Comparison of ENCODE assay signal across 10 cellular contexts in genomic region chr20:35453647-35454046, GRCh38.
A peak's percentile ranks its signal among the peaks of the same experiment; 100 is the strongest.
DNase-seq lines count a peak whose midpoint lies in the region; ATAC-seq and TF ChIP-seq lines count a peak whose summit lies in the region.
"Had no signal": no experiment of that assay in that cellular context is flagged by ENCODE, and none has a peak within 500 bp of the region (broad histone marks: within the 10 kb centered on the region; RNA-seq: fewer than 3 reads in every experiment).

No MANE protein-coding gene starts in this region.

- peaks cover 6% of the 10 kb centered on the region; the same call in 1 of the 2 replicates for H3K4me1 ChIP-seq in OCI-LY3 (ENCODE audit: low read length)
- H3K4me1 ChIP-seq in parathyroid adenoma: no peaks in the 10 kb centered on the region

- H4K20me1 ChIP-seq in OCI-LY3 (ENCODE audit: insufficient read depth, low read length): no peaks in the 10 kb centered on the region

- H3K4me3 ChIP-seq in GM12865 (ENCODE audit: low read depth, low read length): peak overlapping the region; percentile 73
- peak overlapping the region; percentile 77 for H3K4me3 ChIP-seq in OCI-LY3 (ENCODE audit: low read length)
- peak overlapping the region; percentile 6 for H3K4me3 ChIP-seq in choroid plexus epithelial cell (ENCODE audit: low read depth, low read length)
- H3K4me3 ChIP-seq in parathyroid adenoma (ENCODE audit: low read depth, low read length): peak overlapping the region; percentile 87

- no peaks in the 10 kb centered on the region for H3K9me3 ChIP-seq in OCI-LY3 (ENCODE audit: insufficient read depth, low read length)
- no peaks in the 10 kb centered on the region for H3K9me3 ChIP-seq in parathyroid adenoma (ENCODE audit: control insufficient read depth, low read length)

- H3K27ac ChIP-seq in OCI-LY3 (ENCODE audit: low read length) (no peak overlapping the region), parathyroid adenoma (no peak overlapping the region)

- ATAC-seq in GM18520 (IDR thresholded peaks at IDR 0.05; ENCODE audit: unreplicated experiment) (no peak), GM18519 (IDR thresholded peaks at IDR 0.05; ENCODE audit: low FRiP score, unreplicated experiment) (no peak), HG02610 (IDR thresholded peaks at IDR 0.05; ENCODE audit: unreplicated experiment) (no peak)

- no peak overlapping the region for H2AFZ ChIP-seq in OCI-LY3 (ENCODE audit: low read depth, low read length)
- peak overlapping the region; percentile 99 for H2AFZ ChIP-seq in parathyroid adenoma

- H3K79me2 ChIP-seq in OCI-LY3 (ENCODE audit: low read length) (peaks cover 13% of the 10 kb centered on the region), parathyroid adenoma (peaks cover 3% of the 10 kb centered on the region)

- H3K36me3 ChIP-seq in OCI-LY3 (replicated peaks; ENCODE audit: low read depth, low read length) (no peaks in the 10 kb centered on the region), parathyroid adenoma (ENCODE audit: control insufficient read depth, insufficient read depth, low read length) (no peaks in the 10 kb centered on the region)
- H3K36me3 ChIP-seq: WERI-Rb-1 had no signal

- TF ChIP-seq CTCF in GM12865 (IDR thresholded peaks at IDR 0.05; ENCODE audit: insufficient read depth, low read depth, low read length, missing control alignments): no peak
- TF ChIP-seq CTCF in OCI-LY3 (IDR thresholded peaks at IDR 0.05; ENCODE audit: low read depth, low read length): no peak
- no peak for TF ChIP-seq CTCF in choroid plexus epithelial cell (conservative IDR thresholded peaks at IDR 0.05; ENCODE audit: low read depth, low read length)
- TF ChIP-seq CTCF in parathyroid adenoma (IDR thresholded peaks at IDR 0.05): no peak

- H3K4me2 ChIP-seq in OCI-LY3 (ENCODE audit: low read length): peak overlapping the region; percentile 27; the same call in 1 of the 2 replicates
- no peak overlapping the region for H3K4me2 ChIP-seq in parathyroid adenoma (ENCODE audit: low read length)

- H3K27me3 ChIP-seq in OCI-LY3 (ENCODE audit: low read depth, low read length): no peaks in the 10 kb centered on the region
- no peaks in the 10 kb centered on the region for H3K27me3 ChIP-seq in parathyroid adenoma (ENCODE audit: control insufficient read depth, insufficient read depth, low read length)

- DNase-seq in GM12865 (ENCODE audit: low read depth) (no peak), choroid plexus epithelial cell (ENCODE audit: low read depth) (no peak)
- no peak for DNase-seq in stimulated activated CD4-positive, alpha-beta T cell treated with anti-CD3 and anti-CD28 coated beads, Interleukin-15, amount 100 ng/mL, for 24 hours
- DNase-seq: central memory CD4-positive, alpha-beta T cell; WERI-Rb-1 had no signal

- H3K9ac ChIP-seq in OCI-LY3 (ENCODE audit: low read length): no peak overlapping the region
- H3K9ac ChIP-seq in parathyroid adenoma: no peak overlapping the region

Comparison
In these comparisons a context has a peak if more than half of its experiments do, and no peak if none do; other contexts are left out.
1. H3K4me3 ChIP-seq: peak in every context shown above with its lines; median percentile 87 in parathyroid adenoma; 77 in OCI-LY3; 73 in GM12865; 6 in choroid plexus epithelial cell.